ENCODE assay signal across 11 cellular contexts in the genomic region with DNA sequence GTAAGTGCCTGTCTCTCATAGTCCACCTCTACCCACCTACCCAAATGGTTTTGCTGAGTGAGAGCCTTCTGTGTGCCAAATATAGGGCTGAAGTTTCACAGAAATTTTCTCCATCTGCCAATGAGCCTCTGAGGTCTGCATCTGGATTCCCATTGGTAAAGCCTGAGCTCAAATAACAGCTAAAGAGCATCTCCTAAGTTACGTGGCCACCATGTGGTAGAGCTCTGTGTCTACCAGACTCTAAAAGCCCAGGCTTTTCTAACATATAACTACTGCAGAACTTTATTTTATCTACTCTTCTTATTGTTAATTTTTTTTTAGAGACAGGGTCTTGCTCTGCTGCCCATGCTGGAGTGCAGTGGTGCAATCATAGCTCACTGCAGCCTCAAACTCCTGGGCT. TPM values are rescaled to one million over a fixed set of nuclear protein-coding genes. Genes with fewer than 3 reads are reported as not detected.
A peak's percentile ranks its signal among the peaks of the same experiment; 100 is the strongest.
DNase-seq lines count a peak whose midpoint lies in the region; TF ChIP-seq lines count a peak whose summit lies in the region.
"Had no signal": no experiment of that assay in that cellular context is flagged by ENCODE, and none has a peak within 500 bp of the region (broad histone marks: within the 10 kb centered on the region; RNA-seq: fewer than 3 reads in every experiment).

No MANE protein-coding gene starts in this region.

- H3K27me3 ChIP-seq in AG04450 (ENCODE audit: control insufficient read depth, insufficient read depth, low read length), result peaks cover 9% of the 10 kb centered on the region
- H3K27me3 ChIP-seq: esophagus squamous epithelium had no signal

- no peak overlapping the region for H3K4me3 Mint-ChIP-seq in activated T-helper 1 cell treated with anti-CD3 and anti-CD28 coated beads, Interleukin-12 subunit alpha, Interleukin-12 subunit beta, Interleukin-2, Interleukin-4 antibody, amounts not matched to agents 30 ng/mL and 10 ng/mL and 1 ng/mL, durations not matched to agents 14 hours and 24 hours and 36 hours

- peak; percentile 27; the same call in 1 of the 2 replicates for TF ChIP-seq CTCF in AG04450 (IDR thresholded peaks at IDR 0.05; ENCODE audit: low read depth, low read length)
- TF ChIP-seq CTCF in GM10248 (IDR thresholded peaks at IDR 0.05; ENCODE audit: control extremely low read depth, extremely low read depth, low read depth, missing control alignments), result peak; percentile 9

- no peaks in the 10 kb centered on the region for H3K36me3 Mint-ChIP-seq in activated T-helper 1 cell treated with anti-CD3 and anti-CD28 coated beads, Interleukin-12 subunit alpha, Interleukin-12 subunit beta, Interleukin-2, Interleukin-4 antibody, amounts not matched to agents 30 ng/mL and 10 ng/mL and 1 ng/mL, durations not matched to agents 14 hours and 24 hours and 36 hours (ENCODE audit: low read depth)

- peaks cover 8% of the 10 kb centered on the region for H3K27me3 Mint-ChIP-seq in activated T-helper 1 cell treated with anti-CD3 and anti-CD28 coated beads, Interleukin-12 subunit alpha, Interleukin-12 subunit beta, Interleukin-2, Interleukin-4 antibody, amounts not matched to agents 30 ng/mL and 10 ng/mL and 1 ng/mL, durations not matched to agents 14 hours and 24 hours and 36 hours (ENCODE audit: insufficient read depth)

- H3K27ac Mint-ChIP-seq in activated T-helper 1 cell treated with anti-CD3 and anti-CD28 coated beads, Interleukin-12 subunit alpha, Interleukin-12 subunit beta, Interleukin-2, Interleukin-4 antibody, amounts not matched to agents 30 ng/mL and 10 ng/mL and 1 ng/mL, durations not matched to agents 14 hours and 24 hours and 36 hours, result no peak overlapping the region

- H3K4me1 Mint-ChIP-seq in activated T-helper 1 cell treated with anti-CD3 and anti-CD28 coated beads, Interleukin-12 subunit alpha, Interleukin-12 subunit beta, Interleukin-2, Interleukin-4 antibody, amounts not matched to agents 30 ng/mL and 10 ng/mL and 1 ng/mL, durations not matched to agents 14 hours and 24 hours and 36 hours (ENCODE audit: low read depth), result no peaks in the 10 kb centered on the region

- H3K9me3 ChIP-seq in AG04450 (ENCODE audit: control insufficient read depth, insufficient read depth, low read length), result peaks cover 4% of the 10 kb centered on the region; the same call in 1 of the 2 replicates
- H3K9me3 ChIP-seq: esophagus squamous epithelium had no signal

- H3K9me3 Mint-ChIP-seq in activated T-helper 1 cell treated with anti-CD3 and anti-CD28 coated beads, Interleukin-12 subunit alpha, Interleukin-12 subunit beta, Interleukin-2, Interleukin-4 antibody, amounts not matched to agents 30 ng/mL and 10 ng/mL and 1 ng/mL, durations not matched to agents 14 hours and 24 hours and 36 hours, result no peaks in the 10 kb centered on the region

- DNase-seq in AG04450 (ENCODE audit: low read depth, low spot score) (no peak), GM10248 (ENCODE audit: extremely low spot score) (no peak), NCI-H2171 treated with DMSO at 0.1 percent for 48 hours (lab: John Stamatoyannopoulos, UW) (peak; percentile 60), dermis blood vessel endothelial cell (peak; percentile 31), GF-D8 (lab: John Stamatoyannopoulos, UW) (no peak), putamen (ENCODE audit: low spot score) (no peak)
- no peak for DNase-seq in activated T-helper 1 cell treated with anti-CD3 and anti-CD28 coated beads, Interleukin-12 subunit alpha, Interleukin-12 subunit beta, Interleukin-2, Interleukin-4 antibody, amounts not matched to agents 30 ng/mL and 10 ng/mL and 1 ng/mL, durations not matched to agents 14 hours and 24 hours and 36 hours (ENCODE audit: low spot score)
- DNase-seq in activated CD4-positive, alpha-beta T cell treated with anti-CD3 and anti-CD28 coated beads, Interleukin-2, amount 50 U/mL, for 4 hours, result no peak
- DNase-seq: activated T-cell treated with anti-CD3 and anti-CD28 coated beads, Interleukin-2, amount 50 U/mL, for 1 hour; esophagus squamous epithelium had no signal

- CTCF ChIA-PET in AG04450 (lab: Charles Lee), result interaction anchor here (0.6 to 1.4 kb wide), 4 partner anchors 12 to 41 kb away, joined by 3 to 6 read pairs (median 4); a partner anchor contains a TSS
- CTCF ChIA-PET in GM10248 (lab: Yijun Ruan, JAX), result interaction anchor here (1.3 to 3.3 kb wide), 5 partner anchors 8 to 42 kb away, joined by 3 to 12 read pairs (median 4); no protein-coding TSS in a partner anchor

- no peak overlapping the region for H3K4me3 ChIP-seq in AG04450 (ENCODE audit: low read depth, low read length)
- H3K4me3 ChIP-seq: esophagus squamous epithelium had no signal

- H3K27ac ChIP-seq in AG04450 (ENCODE audit: low read depth, low read length), result no peak overlapping the region
- H3K27ac ChIP-seq: esophagus squamous epithelium had no signal

- intact Hi-C loops in activated T-helper 1 cell treated with anti-CD3 and anti-CD28 coated beads, Interleukin-12 subunit alpha, Interleukin-12 subunit beta, Interleukin-2, Interleukin-4 antibody, amounts not matched to agents 30 ng/mL and 10 ng/mL and 1 ng/mL, durations not matched to agents 14 hours and 24 hours and 36 hours (cut with micrococcal nuclease), result no loop called here

- POLR2A ChIA-PET in AG04450 (lab: Yijun Ruan, JAX) (no interaction called here), GM10248 (lab: Yijun Ruan, JAX) (interaction anchor here (0.5 kb wide), 1 partner anchor 88 kb away, joined by 3 read pairs; no protein-coding TSS in a partner anchor)

RNA-seq across cellular contexts. Expression of a gene that starts 16.0 kb away (rescaled TPM):
- polyA plus RNA-seq in AG04450 (2011; rRNA removed), result 0.04 and 0.12 TPM in 2 replicates
- 0.13 and 0.37 TPM in 2 replicates for polyA minus RNA-seq in AG04450 (2011; rRNA and poly(A)+ RNA removed)
- total RNA-seq in dermis blood vessel endothelial cell, result 0.28 TPM in 1 of 2 replicates, not detected in the other
- total RNA-seq in activated T-helper 1 cell treated with anti-CD3 and anti-CD28 coated beads, Interleukin-12 subunit alpha, Interleukin-12 subunit beta, Interleukin-2, Interleukin-4 antibody, amounts not matched to agents 30 ng/mL and 10 ng/mL and 1 ng/mL, durations not matched to agents 14 hours and 24 hours and 36 hours, result 0.21 and 0.27 TPM in 2 replicates

RNA-seq across cellular contexts. Expression of a gene that starts 16.7 kb away (rescaled TPM):
- not detected in 2 replicates for polyA plus RNA-seq in AG04450 (2011; rRNA removed)
- polyA minus RNA-seq in AG04450 (2011; rRNA and poly(A)+ RNA removed), result not detected in 2 replicates
- not detected in 2 replicates for total RNA-seq in dermis blood vessel endothelial cell
- not detected in 2 replicates for total RNA-seq in activated T-helper 1 cell treated with anti-CD3 and anti-CD28 coated beads, Interleukin-12 subunit alpha, Interleukin-12 subunit beta, Interleukin-2, Interleukin-4 antibody, amounts not matched to agents 30 ng/mL and 10 ng/mL and 1 ng/mL, durations not matched to agents 14 hours and 24 hours and 36 hours
- polyA plus RNA-seq: neural cell had no signal

RNA-seq across cellular contexts. Expression of a gene that starts 37.0 kb away (rescaled TPM):
- 0.02 and 0.06 TPM in 2 replicates for polyA plus RNA-seq in AG04450 (2011; rRNA removed)
- 0.17 TPM in 1 of 2 replicates, not detected in the other for polyA minus RNA-seq in AG04450 (2011; rRNA and poly(A)+ RNA removed)
- total RNA-seq in dermis blood vessel endothelial cell, result 0.14 and 0.17 TPM in 2 replicates
- 0.37 and 0.65 TPM in 2 replicates for total RNA-seq in activated T-helper 1 cell treated with anti-CD3 and anti-CD28 coated beads, Interleukin-12 subunit alpha, Interleukin-12 subunit beta, Interleukin-2, Interleukin-4 antibody, amounts not matched to agents 30 ng/mL and 10 ng/mL and 1 ng/mL, durations not matched to agents 14 hours and 24 hours and 36 hours
- polyA plus RNA-seq: neural cell had no signal

Comparison
In these comparisons a context has a peak if more than half of its experiments do, and no peak if none do; other contexts are left out.
1. DNase-seq: peak in NCI-H2171 treated with DMSO at 0.1 percent for 48 hours (single experiment) and dermis blood vessel endothelial cell (single experiment); none in AG04450 (single experiment), GM10248 (single experiment), GF-D8 (single experiment), putamen (single experiment), activated T-helper 1 cell treated with anti-CD3 and anti-CD28 coated beads, Interleukin-12 subunit alpha, Interleukin-12 subunit beta, Interleukin-2, Interleukin-4 antibody, amounts not matched to agents 30 ng/mL and 10 ng/mL and 1 ng/mL, durations not matched to agents 14 hours and 24 hours and 36 hours (single experiment) and activated CD4-positive, alpha-beta T cell treated with anti-CD3 and anti-CD28 coated beads, Interleukin-2, amount 50 U/mL, for 4 hours (0 of 2).